In genomic region chr1:44251989-44252625, GRCh38 we compare ENCODE assay signal across 23 cellular contexts. TPM values are rescaled to one million over a fixed set of nuclear protein-coding genes. Genes with fewer than 3 reads are reported as not detected.
DNase-seq lines count a peak whose midpoint lies in the region; TF ChIP-seq lines count a peak whose summit lies in the region.
"Had no signal": no experiment of that assay in that cellular context is flagged by ENCODE, and none has a peak within 500 bp of the region (broad histone marks: within the 10 kb centered on the region; RNA-seq: fewer than 3 reads in every experiment).

No MANE protein-coding gene starts in this region.

- H3K4me3 Mint-ChIP-seq in brain, result no peak overlapping the region
- H3K4me3 Mint-ChIP-seq: activated naive CD8-positive, alpha-beta T cell treated with anti-CD3 and anti-CD28 coated beads for 36 hours; GM23338; IgD-negative memory B cell; immature natural killer cell; naive B cell; stimulated activated naive B cell treated with anti-CD40 and anti-IgM and Interleukin-4, amounts not matched to agents 10 μg/mL and 1 μg/mL and 100 μg/mL, for 72 hours; T-helper 17 cell had no signal

- DNase-seq in NCI-H1092 (lab: John Stamatoyannopoulos, UW) (peak; percentile 74), NCI-H510A treated with DMSO at 0.1 percent for 48 hours (lab: John Stamatoyannopoulos, UW) (peak; percentile 83), myocyte (ENCODE audit: low read depth) (peak; percentile 34), EL (no peak), KG1 (lab: John Stamatoyannopoulos, UW) (no peak), coronary artery (ENCODE audit: low spot score) (no peak)
- DNase-seq: activated effector memory CD4-positive, alpha-beta T cell treated with Interleukin-2 at 50 U/mL for 16 hours; activated naive CD8-positive, alpha-beta T cell treated with anti-CD3 and anti-CD28 coated beads for 36 hours; Caco-2; DND-41; gastrocnemius medialis; immature natural killer cell; mesendoderm; naive B cell; psoas muscle; stimulated activated CD4-positive, alpha-beta T cell treated with anti-CD3 and anti-CD28 coated beads, Interleukin-15, amount 100 ng/mL, for 24 hours; stimulated activated naive B cell treated with anti-CD40 and anti-IgM and Interleukin-4, amounts not matched to agents 10 μg/mL and 1 μg/mL and 100 μg/mL, for 72 hours; T-helper 17 cell had no signal

- no peaks in the 10 kb centered on the region for H3K27me3 Mint-ChIP-seq in brain
- H3K27me3 Mint-ChIP-seq: activated naive CD8-positive, alpha-beta T cell treated with anti-CD3 and anti-CD28 coated beads for 36 hours; IgD-negative memory B cell; naive B cell; stimulated activated naive B cell treated with anti-CD40 and anti-IgM and Interleukin-4, amounts not matched to agents 10 μg/mL and 1 μg/mL and 100 μg/mL, for 72 hours; T-helper 17 cell had no signal

- peaks cover 45% of the 10 kb centered on the region for H3K4me1 Mint-ChIP-seq in brain
- H3K4me1 Mint-ChIP-seq: activated naive CD8-positive, alpha-beta T cell treated with anti-CD3 and anti-CD28 coated beads for 36 hours; IgD-negative memory B cell; immature natural killer cell; stimulated activated naive B cell treated with anti-CD40 and anti-IgM and Interleukin-4, amounts not matched to agents 10 μg/mL and 1 μg/mL and 100 μg/mL, for 72 hours had no signal

- H3K27ac Mint-ChIP-seq in brain, result peak overlapping the region in 4 of 5 experiments; percentile 18 to 88 (median 82)
- H3K27ac Mint-ChIP-seq: activated naive CD8-positive, alpha-beta T cell treated with anti-CD3 and anti-CD28 coated beads for 36 hours; GM23338; immature natural killer cell; naive B cell; stimulated activated naive B cell treated with anti-CD40 and anti-IgM and Interleukin-4, amounts not matched to agents 10 μg/mL and 1 μg/mL and 100 μg/mL, for 72 hours; T-helper 17 cell had no signal

- H3K36me3 Mint-ChIP-seq in brain, result peaks cover 15% of the 10 kb centered on the region
- H3K36me3 Mint-ChIP-seq: activated naive CD8-positive, alpha-beta T cell treated with anti-CD3 and anti-CD28 coated beads for 36 hours had no signal

- H3K4me3 ChIP-seq in coronary artery, result no peak overlapping the region
- H3K4me3 ChIP-seq: ascending aorta, dorsolateral prefrontal cortex, gastrocnemius medialis, GM23338, psoas muscle had no signal

- H3K27ac ChIP-seq in coronary artery, result no peak overlapping the region
- H3K27ac ChIP-seq: ascending aorta, gastrocnemius medialis, psoas muscle had no signal

- TF ChIP-seq CTCF in brain (conservative IDR thresholded peaks at IDR 0.05) (no peak), coronary artery (IDR thresholded peaks at IDR 0.05) (no peak)

- no peaks in the 10 kb centered on the region for H3K9me3 Mint-ChIP-seq in brain
- H3K9me3 Mint-ChIP-seq: activated naive CD8-positive, alpha-beta T cell treated with anti-CD3 and anti-CD28 coated beads for 36 hours; GM23338; IgD-negative memory B cell; immature natural killer cell; naive B cell; stimulated activated naive B cell treated with anti-CD40 and anti-IgM and Interleukin-4, amounts not matched to agents 10 μg/mL and 1 μg/mL and 100 μg/mL, for 72 hours had no signal

RNA-seq across cellular contexts. Expression of gene DMAP1, which starts 38.8 kb away (rescaled TPM):
- 69.6 TPM for polyA plus RNA-seq in brain (ENCODE audit: insufficient read depth, low read depth, low replicate concordance)
- total RNA-seq in myocyte, result 18.1 and 20.8 TPM in 2 replicates
- 44.6 TPM for polyA plus RNA-seq in myocyte (2012)

Comparison
In these comparisons a context has a peak if more than half of its experiments do, and no peak if none do; other contexts are left out.
1. DNase-seq: peak in NCI-H1092 (single experiment), NCI-H510A treated with DMSO at 0.1 percent for 48 hours (single experiment) and myocyte (single experiment); none in EL (single experiment), KG1 (single experiment) and coronary artery (single experiment).